In the genomic region with DNA sequence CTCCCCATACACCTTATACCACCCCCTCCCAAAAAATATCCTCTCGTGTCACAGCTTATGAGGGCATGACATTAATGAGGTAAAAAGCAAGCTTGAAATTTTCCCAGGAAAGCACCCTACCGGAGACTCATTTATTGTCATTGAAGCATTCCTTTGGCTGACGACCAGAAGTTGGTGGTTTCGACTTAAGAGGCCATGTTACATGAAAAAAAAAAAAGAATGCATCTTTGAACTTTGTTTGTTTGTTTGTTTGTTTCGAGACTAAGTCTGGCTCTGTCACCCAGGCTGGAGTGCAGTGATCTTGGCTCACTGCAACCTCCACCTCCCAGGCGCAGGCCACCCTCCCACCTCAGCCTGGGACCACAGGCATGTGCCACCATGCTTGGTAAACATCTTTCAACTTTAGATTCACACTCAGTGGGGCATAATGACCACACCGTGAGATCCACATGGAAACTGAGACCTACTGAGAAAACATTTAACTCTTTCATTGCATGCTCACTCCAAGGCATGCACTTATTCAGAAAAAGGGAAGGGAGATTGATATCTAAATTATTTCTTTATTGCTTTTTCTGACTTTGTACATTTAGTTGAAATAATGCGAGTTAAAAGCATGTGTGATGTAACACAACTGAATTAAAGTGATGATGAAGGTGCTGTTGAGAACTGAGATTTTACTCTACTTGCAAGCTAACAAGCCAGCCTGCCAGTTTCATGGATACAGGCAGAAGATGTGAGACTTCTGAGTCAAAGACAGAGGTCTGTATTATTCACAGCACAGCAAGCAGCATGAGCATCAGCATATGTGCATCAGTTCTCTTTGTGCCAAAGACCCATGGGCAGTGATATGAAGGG, we compare ENCODE assay signal across 10 cellular contexts. TPM values are rescaled to one million over a fixed set of nuclear protein-coding genes. Genes with fewer than 3 reads are reported as not detected.
DNase-seq lines count a peak whose midpoint lies in the region; ATAC-seq and TF ChIP-seq lines count a peak whose summit lies in the region.
"Had no signal": no experiment of that assay in that cellular context is flagged by ENCODE, and none has a peak within 500 bp of the region (broad histone marks: within the 10 kb centered on the region; RNA-seq: fewer than 3 reads in every experiment).

No MANE protein-coding gene starts in this region.

- DNase-seq in fibroblast of pulmonary artery (ENCODE audit: low read depth), result peak; percentile 44
- no peak for DNase-seq in AG08396 (ENCODE audit: low spot score)
- no peak for DNase-seq in iPS-NIHi7 (ENCODE audit: extremely low spot score)
- no peak for DNase-seq in stomach
- DNase-seq in activated CD4-positive, alpha-beta T cell treated with anti-CD3 and anti-CD28 coated beads for 4 hours, result no peak
- DNase-seq: caudate nucleus, T1000 had no signal

- no peak for TF ChIP-seq POLR2A in stomach (IDR thresholded peaks at IDR 0.05)

- no peak overlapping the region for H3K27ac ChIP-seq in stomach

- TF ChIP-seq CTCF in fibroblast of pulmonary artery (IDR thresholded peaks at IDR 0.05; ENCODE audit: low read length, missing control alignments), result no peak
- no peak for TF ChIP-seq CTCF in stomach (IDR thresholded peaks at IDR 0.05)

- ATAC-seq in GM18511 (IDR thresholded peaks at IDR 0.05; ENCODE audit: unreplicated experiment), result peak; percentile 52
- ATAC-seq in GM21390 (IDR thresholded peaks at IDR 0.05; ENCODE audit: unreplicated experiment), result peak; percentile 31
- ATAC-seq in HG03432 (IDR thresholded peaks at IDR 0.05; ENCODE audit: unreplicated experiment), result peak; percentile 55

- TF ChIP-seq EP300 in stomach (IDR thresholded peaks at IDR 0.05), result no peak

- peaks cover 5 to 9% (median 6%) of the 10 kb centered on the region in 4 donors for H3K4me1 ChIP-seq in stomach

- no peaks in the 10 kb centered on the region for H3K27me3 ChIP-seq in stomach

- intact Hi-C loops in stomach (cut with DNase I; ENCODE audit: low total_unique reads), result no loop called here

- no peaks in the 10 kb centered on the region for H3K9me3 ChIP-seq in stomach

- 62 to 72% (median 66%) methylated on average over 8 of the region's 8 CpGs for WGBS in stomach, 5 donors

- H3K36me3 ChIP-seq in stomach, result peaks cover 0 to 3% (median 1%) of the 10 kb centered on the region in 4 donors

- H3K4me3 ChIP-seq in fibroblast of pulmonary artery (replicated peaks; ENCODE audit: low read depth, low read length), result no peak overlapping the region
- H3K4me3 ChIP-seq in stomach, result no peak overlapping the region

RNA-seq across cellular contexts. Expression of a gene that starts 5.1 kb away (rescaled TPM):
- total RNA-seq in stomach, result 10 to 100 TPM; 16.8 to 60.4 (median 34.8) TPM
- 10 to 100 TPM; 20.3 to 40.9 (median 25.5) TPM for polyA plus RNA-seq in stomach
